1 cellular context compared by ENCODE assay signal in genomic region chr5:56309262-56309826, GRCh38.
TF ChIP-seq lines count a peak whose summit lies in the region.

No MANE protein-coding gene starts in this region.

TF ChIP-seq in SK-N-SH treated with all-trans-retinoic acid at 6 μM for 48 hours, 23 proteins besides CTCF, POLR2A, EP300 and RAD21 (continued from another document):
- TF ChIP-seq TSHZ2 (CRISPR knock-in tag; IDR thresholded peaks at IDR 0.05) (no peak), ZNF8 (CRISPR knock-in tag; IDR thresholded peaks at IDR 0.05) (no peak), OSR1 (CRISPR knock-in tag; IDR thresholded peaks at IDR 0.05) (no peak), TOX (CRISPR knock-in tag; IDR thresholded peaks at IDR 0.05; ENCODE audit: borderline replicate concordance) (no peak), PPARA (CRISPR knock-in tag; IDR thresholded peaks at IDR 0.05; ENCODE audit: borderline replicate concordance) (no peak), BACH2 (CRISPR knock-in tag; IDR thresholded peaks at IDR 0.05; ENCODE audit: borderline replicate concordance) (no peak), SNAI2 (CRISPR knock-in tag; IDR thresholded peaks at IDR 0.05) (no peak), CREB5 (CRISPR knock-in tag; IDR thresholded peaks at IDR 0.05; ENCODE audit: low read depth) (no peak), ZFP3 (CRISPR knock-in tag; IDR thresholded peaks at IDR 0.05) (no peak), CSRNP3 (CRISPR knock-in tag; IDR thresholded peaks at IDR 0.05) (no peak), GLIS3 (CRISPR knock-in tag; IDR thresholded peaks at IDR 0.05) (no peak)
